In genomic region chr1:48200166-48200900, GRCh38 we compare ENCODE assay signal across 15 cellular contexts. TPM values are rescaled to one million over a fixed set of nuclear protein-coding genes. Genes with fewer than 3 reads are reported as not detected.
A peak's percentile ranks its signal among the peaks of the same experiment; 100 is the strongest.
DNase-seq lines count a peak whose midpoint lies in the region; TF ChIP-seq lines count a peak whose summit lies in the region.
"Had no signal": no experiment of that assay in that cellular context is flagged by ENCODE, and none has a peak within 500 bp of the region (broad histone marks: within the 10 kb centered on the region; RNA-seq: fewer than 3 reads in every experiment).

No MANE protein-coding gene starts in this region.

- 25 to 39% methylated on average over 3 of the region's 3 CpGs for WGBS in esophagus squamous epithelium, 2 donors

- CTCF ChIA-PET in MCF 10A (lab: Yijun Ruan, JAX) = interaction anchor here (0.9 to 10.0 kb wide), 12 partner anchors 19 to 461 kb away, joined by 3 to 198 read pairs (median 4); no protein-coding TSS in a partner anchor

- H3K4me3 ChIP-seq in breast epithelium = no peak overlapping the region
- no peak overlapping the region for H3K4me3 ChIP-seq in astrocyte of the spinal cord (ENCODE audit: low read depth, low read length)
- no peak overlapping the region for H3K4me3 ChIP-seq in esophagus squamous epithelium

- in situ Hi-C loops in astrocyte of the spinal cord (cut with HindIII; ENCODE audit: low sequenced_read_pairs) = no loop called here

- H3K4me1 ChIP-seq in breast epithelium (no peaks in the 10 kb centered on the region), esophagus squamous epithelium (peaks cover 0 to 24% (median 0%) of the 10 kb centered on the region in 3 donors)

- no peak overlapping the region for H3K4me3 Mint-ChIP-seq in MCF 10A (ENCODE audit: unreplicated experiment)

- POLR2A ChIA-PET in MCF 10A (lab: Yijun Ruan, JAX) = interaction anchor here (1.3 to 4.7 kb wide), 5 partner anchors 18 to 107 kb away, joined by 4 to 26 read pairs (median 5); no protein-coding TSS in a partner anchor

- H3K9me3 ChIP-seq in breast epithelium = no peaks in the 10 kb centered on the region
- no peaks in the 10 kb centered on the region for H3K9me3 ChIP-seq in esophagus squamous epithelium

- no peaks in the 10 kb centered on the region for H3K27me3 Mint-ChIP-seq in MCF 10A (ENCODE audit: insufficient read depth, unreplicated experiment)

- peak overlapping the region; percentile 78 for H3K27ac Mint-ChIP-seq in MCF 10A (ENCODE audit: low read depth, unreplicated experiment)

- no TSS peak for BruUV-seq in MCF 10A (replicated peaks; lab: Mats Ljungman, UMichigan)

- peaks cover 6% of the 10 kb centered on the region for H3K36me3 Mint-ChIP-seq in MCF 10A (ENCODE audit: insufficient read depth, unreplicated experiment)

- DNase-seq in MCF 10A (ENCODE audit: unreplicated experiment) (no peak), breast epithelium (ENCODE audit: low spot score in 2 of 2) (no peak), astrocyte of the spinal cord (ENCODE audit: low read depth, low spot score) (peak; percentile 10), inferior parietal cortex (ENCODE audit: extremely low spot score) (peak; percentile 5), stromal cell of bone marrow (ENCODE audit: low read depth) (peak; percentile 6), mesenteric fat pad (ENCODE audit: low spot score) (no peak), iPS-NIHi7 (ENCODE audit: extremely low spot score) (no peak), esophagus squamous epithelium (lab: John Stamatoyannopoulos, UW) (no peak)
- DNase-seq: AML-193, DMS53, NCI-H1092 treated with DMSO at 0.1 percent for 48 hours, NCI-H187 treated with DMSO at 0.1 percent for 48 hours, NCI-H524 treated with DMSO at 0.1 percent for 48 hours had no signal

- H3K4me1 Mint-ChIP-seq in MCF 10A (ENCODE audit: insufficient read depth, unreplicated experiment) = peaks cover 61% of the 10 kb centered on the region

- no peaks in the 10 kb centered on the region for H3K27me3 ChIP-seq in breast epithelium
- no peaks in the 10 kb centered on the region for H3K27me3 ChIP-seq in esophagus squamous epithelium

- H3K9me3 Mint-ChIP-seq in MCF 10A (ENCODE audit: unreplicated experiment) = no peaks in the 10 kb centered on the region

- no peak for TF ChIP-seq CTCF in MCF 10A (IDR thresholded peaks at IDR 0.05; ENCODE audit: unreplicated experiment)
- TF ChIP-seq CTCF in breast epithelium (IDR thresholded peaks at IDR 0.05) = no peak
- no peak for TF ChIP-seq CTCF in astrocyte of the spinal cord (IDR thresholded peaks at IDR 0.05; ENCODE audit: low read depth, low read length)
- TF ChIP-seq CTCF in esophagus squamous epithelium (IDR thresholded peaks at IDR 0.05) = no peak

- TF ChIP-seq POLR2A in breast epithelium (IDR thresholded peaks at IDR 0.05) (no peak), esophagus squamous epithelium (IDR thresholded peaks at IDR 0.05) (no peak)

- H3K27ac ChIP-seq in breast epithelium = no peak overlapping the region
- H3K27ac ChIP-seq in esophagus squamous epithelium = no peak overlapping the region
- H3K27ac ChIP-seq: HL-60 had no signal

- intact Hi-C loops in MCF 10A (cut with micrococcal nuclease) (loop anchor here (5.0 kb wide), 1 partner anchor 203 kb away; the partner anchor contains the start of gene TRABD2B), breast epithelium (cut with DNase I; ENCODE audit: low total_unique reads) (no loop called here), esophagus squamous epithelium (cut with DNase I) (loop anchor here (5.0 kb wide), 1 partner anchor 98 kb away; no protein-coding TSS in a partner anchor)

- H3K36me3 ChIP-seq in breast epithelium = no peaks in the 10 kb centered on the region
- H3K36me3 ChIP-seq in esophagus squamous epithelium = no peaks in the 10 kb centered on the region

RNA-seq across cellular contexts. Expression of gene SLC5A9, which starts 22.2 kb away (rescaled TPM):
- not detected in 2 replicates for total RNA-seq in MCF 10A (2022)
- total RNA-seq in breast epithelium = under 1 TPM in 2 of 3 donors, not detected in 1; 0.16 to 0.73 TPM
- 1.0 TPM for total RNA-seq in mesenteric fat pad
- total RNA-seq in esophagus squamous epithelium = under 1 TPM in 2 of 4 donors, not detected in 2; 0.19 to 0.38 TPM
- total RNA-seq: A673 had no signal

Comparison
In these comparisons a context has a peak if more than half of its experiments do, and no peak if none do; other contexts are left out.
1. DNase-seq: peak in astrocyte of the spinal cord (single experiment), inferior parietal cortex (single experiment) and stromal cell of bone marrow (single experiment); none in MCF 10A (single experiment), breast epithelium (0 of 2), mesenteric fat pad (single experiment), iPS-NIHi7 (single experiment) and esophagus squamous epithelium (single experiment).